ENCODE assay signal across 37 cellular contexts in the genomic region with DNA sequence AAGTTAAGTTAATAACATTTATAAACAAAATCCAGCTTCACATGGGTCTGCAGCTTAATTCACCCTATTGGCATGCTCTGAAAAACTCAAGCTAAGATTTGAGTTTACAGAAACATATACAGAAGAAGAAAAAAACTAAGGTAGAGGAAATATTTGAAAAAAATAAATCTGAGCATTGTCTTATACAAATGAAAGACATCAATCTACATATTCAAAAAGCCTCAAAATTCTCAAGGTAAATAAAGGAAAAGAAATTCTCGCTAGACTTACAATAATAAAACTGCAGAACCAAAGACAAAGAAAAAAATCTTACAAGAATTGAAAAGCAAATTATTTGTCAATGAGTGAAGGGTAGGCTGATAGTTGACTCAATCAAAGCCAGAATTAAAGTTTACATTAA.
"Had no signal": no experiment of that assay in that cellular context is flagged by ENCODE, and none has a peak within 500 bp of the region (broad histone marks: within the 10 kb centered on the region; RNA-seq: fewer than 3 reads in every experiment).

No MANE protein-coding gene starts in this region.

- H3K9me3 ChIP-seq: adrenal gland, body of pancreas had no signal

- H3K27me3 Mint-ChIP-seq: activated naive CD4-positive, alpha-beta T cell treated with anti-CD3 and anti-CD28 coated beads, Interleukin-2, amount 10 ng/mL, durations not matched to agents 7 days and 5 days; activated naive CD4-positive, alpha-beta T cell treated with anti-CD3 and anti-CD28 coated beads, Interleukin-2, amount 50 U/mL, for 24 hours; activated naive CD8-positive, alpha-beta T cell; activated naive CD8-positive, alpha-beta T cell treated with anti-CD3 and anti-CD28 coated beads for 36 hours; activated naive CD8-positive, alpha-beta T cell treated with anti-CD3 and anti-CD28 coated beads, Interleukin-2, amount 10 ng/mL, durations not matched to agents 7 days and 5 days; activated naive CD8-positive, alpha-beta T cell treated with anti-CD3 and anti-CD28 coated beads, Interleukin-2, amount 50 U/mL, for 24 hours; activated T-cell treated with anti-CD3 and anti-CD28 coated beads, Interleukin-2, amount 50 U/mL, for 24 hours; activated T-helper 17 cell treated with anti-CD3 and anti-CD28 coated beads, Interleukin-2, amount 50 U/mL, for 72 hours; central memory CD8-positive, alpha-beta T cell had no signal

- H3K4me1 Mint-ChIP-seq: activated naive CD4-positive, alpha-beta T cell treated with anti-CD3 and anti-CD28 coated beads, Interleukin-2, amount 10 ng/mL, durations not matched to agents 7 days and 5 days; activated naive CD4-positive, alpha-beta T cell treated with anti-CD3 and anti-CD28 coated beads, Interleukin-2, amount 50 U/mL, for 24 hours; activated naive CD8-positive, alpha-beta T cell treated with anti-CD3 and anti-CD28 coated beads for 36 hours; activated naive CD8-positive, alpha-beta T cell treated with anti-CD3 and anti-CD28 coated beads, Interleukin-2, amount 10 ng/mL, durations not matched to agents 7 days and 5 days; activated naive CD8-positive, alpha-beta T cell treated with anti-CD3 and anti-CD28 coated beads, Interleukin-2, amount 50 U/mL, for 24 hours; activated T-helper 17 cell treated with anti-CD3 and anti-CD28 coated beads, Interleukin-2, amount 50 U/mL, for 72 hours; brain; central memory CD8-positive, alpha-beta T cell had no signal

- H3K9me3 Mint-ChIP-seq: activated naive CD4-positive, alpha-beta T cell treated with anti-CD3 and anti-CD28 coated beads for 36 hours; activated naive CD4-positive, alpha-beta T cell treated with anti-CD3 and anti-CD28 coated beads, Interleukin-2, amount 10 ng/mL, durations not matched to agents 7 days and 5 days; activated naive CD4-positive, alpha-beta T cell treated with anti-CD3 and anti-CD28 coated beads, Interleukin-2, amount 50 U/mL, for 24 hours; activated naive CD8-positive, alpha-beta T cell treated with anti-CD3 and anti-CD28 coated beads for 36 hours; activated naive CD8-positive, alpha-beta T cell treated with anti-CD3 and anti-CD28 coated beads, Interleukin-2, amount 10 ng/mL, durations not matched to agents 7 days and 5 days; activated naive CD8-positive, alpha-beta T cell treated with anti-CD3 and anti-CD28 coated beads, Interleukin-2, amount 50 U/mL, for 24 hours; activated T-helper 1 cell treated with anti-CD3 and anti-CD28 coated beads, Interleukin-12 subunit alpha, Interleukin-12 subunit beta, Interleukin-2, Interleukin-4 antibody, amounts not matched to agents 30 ng/mL and 10 ng/mL and 1 ng/mL, durations not matched to agents 14 hours and 24 hours and 36 hours; central memory CD8-positive, alpha-beta T cell had no signal

- ATAC-seq: activated naive CD4-positive, alpha-beta T cell treated with anti-CD3 and anti-CD28 coated beads, Interleukin-2, amount 50 U/mL, for 72 hours; activated naive CD8-positive, alpha-beta T cell treated with anti-CD3 and anti-CD28 coated beads, Interleukin-2, amount 50 U/mL, for 24 hours; activated T-cell treated with anti-CD3 and anti-CD28 coated beads, Interleukin-2, amount 50 U/mL, for 4 hours; activated T-cell treated with anti-CD3 and anti-CD28 coated beads, Interleukin-2, amount 50 U/mL, for 72 hours; activated T-helper 17 cell treated with anti-CD3 and anti-CD28 coated beads, Interleukin-2, amount 50 U/mL, for 72 hours; body of pancreas had no signal

- H3K36me3 Mint-ChIP-seq: activated naive CD4-positive, alpha-beta T cell treated with anti-CD3 and anti-CD28 coated beads, Interleukin-2, amount 10 ng/mL, durations not matched to agents 7 days and 5 days; activated naive CD4-positive, alpha-beta T cell treated with anti-CD3 and anti-CD28 coated beads, Interleukin-2, amount 50 U/mL, for 24 hours; activated naive CD4-positive, alpha-beta T cell treated with anti-CD3 and anti-CD28 coated beads, Interleukin-2, amount 50 U/mL, for 72 hours; activated naive CD8-positive, alpha-beta T cell; activated naive CD8-positive, alpha-beta T cell treated with anti-CD3 and anti-CD28 coated beads for 36 hours; activated naive CD8-positive, alpha-beta T cell treated with anti-CD3 and anti-CD28 coated beads, Interleukin-2, amount 10 ng/mL, durations not matched to agents 7 days and 5 days; brain had no signal

- DNase-seq: activated effector memory CD4-positive, alpha-beta T cell treated with anti-CD3 and anti-CD28 coated beads, Interleukin-2, amount 50 U/mL, for 16 hours; activated effector memory CD4-positive, alpha-beta T cell treated with Interleukin-2 at 50 U/mL for 16 hours; activated gamma-delta T cell; activated gamma-delta T cell treated with Interleukin-2 at 50 U/mL for 16 hours; activated naive CD4-positive, alpha-beta T cell; activated naive CD4-positive, alpha-beta T cell treated with anti-CD3 and anti-CD28 coated beads for 36 hours; activated naive CD4-positive, alpha-beta T cell treated with anti-CD3 and anti-CD28 coated beads, Interleukin-2, amount 10 ng/mL, durations not matched to agents 7 days and 5 days; activated naive CD4-positive, alpha-beta T cell treated with anti-CD3 and anti-CD28 coated beads, Interleukin-2, amount 50 U/mL, for 16 hours; activated naive CD4-positive, alpha-beta T cell treated with Interleukin-2 at 50 U/mL for 16 hours; activated naive CD8-positive, alpha-beta T cell treated with anti-CD3 and anti-CD28 coated beads for 36 hours; activated naive CD8-positive, alpha-beta T cell treated with anti-CD3 and anti-CD28 coated beads, Interleukin-2, amount 10 ng/mL, durations not matched to agents 7 days and 5 days; activated naive CD8-positive, alpha-beta T cell treated with anti-CD3 and anti-CD28 coated beads, Interleukin-2, amount 50 U/mL, for 24 hours; activated T-cell treated with anti-CD3 and anti-CD28 coated beads, Interleukin-2, amount 50 U/mL, for 24 hours; activated T-cell treated with anti-CD3 and anti-CD28 coated beads, Interleukin-2, amount 50 U/mL, for 4 hours; activated T-cell treated with anti-CD3 and anti-CD28 coated beads, Interleukin-2, amount 50 U/mL, for 48 hours; activated T-cell treated with anti-CD3 and anti-CD28 coated beads, Interleukin-2, amount 50 U/mL, for 72 hours; adrenal gland; amniotic stem cell; amygdala; anterior cingulate cortex; aorta; body of pancreas; brain microvascular endothelial cell; caudate nucleus; central memory CD4-positive, alpha-beta T cell; cerebellar nuclear complex had no signal

- H3K4me3 Mint-ChIP-seq: activated naive CD4-positive, alpha-beta T cell treated with anti-CD3 and anti-CD28 coated beads for 36 hours; activated naive CD4-positive, alpha-beta T cell treated with anti-CD3 and anti-CD28 coated beads, Interleukin-2, amount 10 ng/mL, durations not matched to agents 7 days and 5 days; activated naive CD4-positive, alpha-beta T cell treated with anti-CD3 and anti-CD28 coated beads, Interleukin-2, amount 50 U/mL, for 24 hours; activated naive CD8-positive, alpha-beta T cell; activated naive CD8-positive, alpha-beta T cell treated with anti-CD3 and anti-CD28 coated beads for 36 hours; activated naive CD8-positive, alpha-beta T cell treated with anti-CD3 and anti-CD28 coated beads, Interleukin-2, amount 10 ng/mL, durations not matched to agents 7 days and 5 days; activated naive CD8-positive, alpha-beta T cell treated with anti-CD3 and anti-CD28 coated beads, Interleukin-2, amount 50 U/mL, for 24 hours; activated T-cell treated with anti-CD3 and anti-CD28 coated beads, Interleukin-2, amount 50 U/mL, for 24 hours; activated T-cell treated with anti-CD3 and anti-CD28 coated beads, Interleukin-2, amount 50 U/mL, for 4 hours; activated T-cell treated with anti-CD3 and anti-CD28 coated beads, Interleukin-2, amount 50 U/mL, for 72 hours; activated T-helper 1 cell treated with anti-CD3 and anti-CD28 coated beads, Interleukin-12 subunit alpha, Interleukin-12 subunit beta, Interleukin-2, Interleukin-4 antibody, amounts not matched to agents 30 ng/mL and 10 ng/mL and 1 ng/mL, durations not matched to agents 14 hours and 24 hours and 36 hours; activated T-helper 17 cell treated with anti-CD3 and anti-CD28 coated beads, Interleukin-2, amount 50 U/mL, for 72 hours; brain; central memory CD8-positive, alpha-beta T cell had no signal

- H3K27ac ChIP-seq: adrenal gland, ascending aorta, body of pancreas, brain microvascular endothelial cell, breast epithelium, cardiac muscle cell had no signal

- H3K4me1 ChIP-seq: adrenal gland, body of pancreas, breast epithelium had no signal

- H3K4me3 ChIP-seq: adrenal gland, ascending aorta, body of pancreas, breast epithelium, cardiac muscle cell had no signal

- H3K27ac Mint-ChIP-seq: activated naive CD4-positive, alpha-beta T cell treated with anti-CD3 and anti-CD28 coated beads for 36 hours; activated naive CD4-positive, alpha-beta T cell treated with anti-CD3 and anti-CD28 coated beads, Interleukin-2, amount 10 ng/mL, durations not matched to agents 7 days and 5 days; activated naive CD4-positive, alpha-beta T cell treated with anti-CD3 and anti-CD28 coated beads, Interleukin-2, amount 50 U/mL, for 24 hours; activated naive CD4-positive, alpha-beta T cell treated with anti-CD3 and anti-CD28 coated beads, Interleukin-2, amount 50 U/mL, for 72 hours; activated naive CD8-positive, alpha-beta T cell; activated naive CD8-positive, alpha-beta T cell treated with anti-CD3 and anti-CD28 coated beads for 36 hours; activated naive CD8-positive, alpha-beta T cell treated with anti-CD3 and anti-CD28 coated beads, Interleukin-2, amount 10 ng/mL, durations not matched to agents 7 days and 5 days; activated naive CD8-positive, alpha-beta T cell treated with anti-CD3 and anti-CD28 coated beads, Interleukin-2, amount 50 U/mL, for 24 hours; activated T-cell treated with anti-CD3 and anti-CD28 coated beads, Interleukin-2, amount 50 U/mL, for 24 hours; activated T-cell treated with anti-CD3 and anti-CD28 coated beads, Interleukin-2, amount 50 U/mL, for 72 hours; activated T-helper 1 cell treated with anti-CD3 and anti-CD28 coated beads, Interleukin-12 subunit alpha, Interleukin-12 subunit beta, Interleukin-2, Interleukin-4 antibody, amounts not matched to agents 30 ng/mL and 10 ng/mL and 1 ng/mL, durations not matched to agents 14 hours and 24 hours and 36 hours; activated T-helper 17 cell treated with anti-CD3 and anti-CD28 coated beads, Interleukin-2, amount 50 U/mL, for 72 hours; activated T-helper 2 cell treated with anti-CD3 and anti-CD28 coated beads, Interferon-gamma antibody, Interleukin-2, Interleukin-4, amounts not matched to agents 10 μg/mL and 5 μg/mL and 100 μg/mL, durations not matched to agents 14 hours and 24 hours and 36 hours; brain had no signal

- H3K36me3 ChIP-seq: adrenal gland, ascending aorta, brain microvascular endothelial cell, breast epithelium, cardiac muscle cell had no signal

- H3K27me3 ChIP-seq: adrenal gland, ascending aorta, body of pancreas, brain microvascular endothelial cell, breast epithelium, cardiac muscle cell had no signal
